In the genomic region with DNA sequence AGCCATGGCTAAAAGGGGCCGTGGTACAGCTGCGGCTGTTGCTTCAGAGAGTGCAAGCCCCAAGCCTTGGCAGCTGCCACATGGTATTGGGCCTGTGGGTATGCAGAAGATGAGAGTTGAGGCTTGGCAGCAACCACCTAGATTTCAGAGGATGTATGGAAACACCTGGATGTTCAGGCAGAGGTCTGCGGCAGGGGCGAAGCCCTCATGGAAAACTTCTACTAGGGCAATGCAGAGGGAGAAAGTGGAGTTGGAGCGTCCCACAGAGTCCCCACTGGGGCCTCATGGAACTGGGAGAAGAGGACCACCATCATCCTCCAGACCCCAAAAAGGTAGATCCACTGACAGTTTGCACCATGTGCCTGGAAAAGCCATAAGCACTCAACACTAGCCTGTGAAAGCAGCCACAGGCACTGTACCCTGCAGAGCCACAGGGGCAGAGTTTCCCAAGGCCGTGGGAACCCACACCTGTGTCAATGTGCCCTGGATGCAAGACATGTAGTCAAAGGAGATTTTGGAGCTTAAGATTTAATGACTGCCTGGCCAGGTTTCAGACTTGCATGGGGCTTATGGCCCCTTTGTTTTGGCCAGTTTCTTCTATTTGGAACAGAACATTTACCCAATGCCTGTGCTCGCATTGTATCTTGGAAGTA, we compare ENCODE assay signal across 24 cellular contexts.
"Had no signal": no experiment of that assay in that cellular context is flagged by ENCODE, and none has a peak within 500 bp of the region (broad histone marks: within the 10 kb centered on the region; RNA-seq: fewer than 3 reads in every experiment).

No MANE protein-coding gene starts in this region.

- DNase-seq: dermis blood vessel endothelial cell; effector memory CD4-positive, alpha-beta T cell; hypothalamus; immature natural killer cell; left ventricle myocardium superior; lower lobe of right lung; natural killer cell; stimulated activated CD4-positive, alpha-beta T cell treated with anti-CD3 and anti-CD28 coated beads, Interleukin-2, amount 100 ng/mL, for 24 hours; stimulated activated CD4-positive, alpha-beta T cell treated with anti-CD3 and anti-CD28 coated beads, Interleukin-4, amount 100 ng/mL, for 24 hours; stimulated activated naive CD4-positive, alpha-beta T cell treated with Interleukin-2 at 50 U/mL for 16 hours; stomach; thyroid gland; upper lobe of left lung had no signal

- H3K27me3 ChIP-seq: neutrophil, right atrium auricular region, stomach, thyroid gland, upper lobe of left lung had no signal

- H3K4me3 ChIP-seq: coronary artery, lower lobe of right lung, prostate gland, right atrium auricular region, stomach, thyroid gland, upper lobe of left lung had no signal

- H3K9ac ChIP-seq: parathyroid adenoma had no signal

- H3K4me1 ChIP-seq: lower lobe of right lung, parathyroid adenoma, prostate gland, right atrium auricular region, stomach, thyroid gland, upper lobe of left lung had no signal

- H3K27ac Mint-ChIP-seq: immature natural killer cell; natural killer cell; stimulated activated effector memory CD8-positive, alpha-beta T cell treated with anti-CD3 and anti-CD28 coated beads, Interleukin-12 subunit alpha, Interleukin-12 subunit beta, amount 100 ng/mL, for 72 hours had no signal

- H3K36me3 ChIP-seq: prostate gland had no signal

- H3K9me3 ChIP-seq: lower lobe of right lung, neutrophil, prostate gland, right atrium auricular region, thyroid gland, upper lobe of left lung had no signal

- H3K27ac ChIP-seq: coronary artery, lower lobe of right lung, neutrophil, parathyroid adenoma, prostate gland, right atrium auricular region, stomach, thyroid gland, upper lobe of left lung had no signal

- H3K4me1 Mint-ChIP-seq: immature natural killer cell; natural killer cell; stimulated activated effector memory CD8-positive, alpha-beta T cell treated with anti-CD3 and anti-CD28 coated beads, Interleukin-12 subunit alpha, Interleukin-12 subunit beta, amount 100 ng/mL, for 72 hours had no signal

- H3K4me3 Mint-ChIP-seq: immature natural killer cell; natural killer cell; stimulated activated effector memory CD8-positive, alpha-beta T cell treated with anti-CD3 and anti-CD28 coated beads, Interleukin-12 subunit alpha, Interleukin-12 subunit beta, amount 100 ng/mL, for 72 hours had no signal

- FAIRE-seq: endometrium, frontal cortex, keratinocyte, urothelium cell line had no signal

- ATAC-seq: left ventricle myocardium superior; lower lobe of right lung; natural killer cell; sciatic nerve; stimulated activated effector memory CD8-positive, alpha-beta T cell treated with anti-CD3 and anti-CD28 coated beads, Interleukin-12 subunit alpha, Interleukin-12 subunit beta, amount 100 ng/mL, for 72 hours had no signal
